In genomic region chr18:9606039-9606438, GRCh38 we compare ENCODE assay signal across 1 cellular context.
TF ChIP-seq lines count a peak whose summit lies in the region.

No MANE protein-coding gene starts in this region.

TF ChIP-seq in K562, 482 proteins besides CTCF, POLR2A, EP300 and RAD21:
- no peak for TF ChIP-seq TOE1 (IDR thresholded peaks at IDR 0.05; ENCODE audit: borderline replicate concordance)
- TF ChIP-seq TOE1 (CRISPR knock-in tag; IDR thresholded peaks at IDR 0.05; ENCODE audit: borderline replicate concordance, low read depth): no peak
- no peak for TF ChIP-seq ELF1 (tag; IDR thresholded peaks at IDR 0.05)
- no peak for TF ChIP-seq NR2C2 (CRISPR knock-in tag; IDR thresholded peaks at IDR 0.05)
- no peak for TF ChIP-seq NR2C2 (tag; IDR thresholded peaks at IDR 0.05)
- no peak for TF ChIP-seq ATF2 (CRISPR knock-in tag; IDR thresholded peaks at IDR 0.05)
- TF ChIP-seq NEUROD1 (IDR thresholded peaks at IDR 0.05; ENCODE audit: borderline replicate concordance, low read depth, low read length, partially characterized antibody): no peak
- TF ChIP-seq PCBP1 (IDR thresholded peaks at IDR 0.05; ENCODE audit: low read depth, low read length, poor library complexity, severe bottlenecking): no peak
- no peak for TF ChIP-seq KHSRP (IDR thresholded peaks at IDR 0.05)
- TF ChIP-seq BDP1 (IDR thresholded peaks at IDR 0.05; ENCODE audit: insufficient read depth, insufficient read length): no peak
- TF ChIP-seq THRA (IDR thresholded peaks at IDR 0.05): no peak
- no peak for TF ChIP-seq BMI1 (IDR thresholded peaks at IDR 0.05; ENCODE audit: low read length)
